ENCODE assay signal across 18 cellular contexts in genomic region chr1:95578462-95578861, GRCh38.
DNase-seq lines count a peak whose midpoint lies in the region; ATAC-seq and TF ChIP-seq lines count a peak whose summit lies in the region.
"Had no signal": no experiment of that assay in that cellular context is flagged by ENCODE, and none has a peak within 500 bp of the region (broad histone marks: within the 10 kb centered on the region; RNA-seq: fewer than 3 reads in every experiment).

No MANE protein-coding gene starts in this region.

- ATAC-seq in SK-N-SH treated with all-trans-retinoic acid at 6 μM for 48 hours (no peak), esophagus mucosa (peak; percentile 83), GM19351 (IDR thresholded peaks at IDR 0.05; ENCODE audit: unreplicated experiment) (no peak), HG03565 (IDR thresholded peaks at IDR 0.05; ENCODE audit: unreplicated experiment) (no peak)
- ATAC-seq: HepG2 had no signal

- DNase-seq in NCI-H2171 treated with DMSO at 0.1 percent for 48 hours (lab: John Stamatoyannopoulos, UW) (peak; percentile 5), NCI-H2171 (lab: John Stamatoyannopoulos, UW) (no peak), NCI-H69 (lab: John Stamatoyannopoulos, UW) (peak; percentile 27), NCI-H748 (lab: John Stamatoyannopoulos, UW; ENCODE audit: unreplicated experiment) (no peak)
- DNase-seq: Calu3; CD8-positive, alpha-beta memory T cell; Karpas-422; NCI-H2029; NCI-H2227 treated with DMSO at 0.1 percent for 48 hours; NCI-H510A treated with DMSO at 0.1 percent for 48 hours; NCI-H774; PC-9; SHP77 had no signal

TF ChIP-seq in SK-N-SH treated with all-trans-retinoic acid at 6 μM for 48 hours, 23 proteins besides CTCF, POLR2A, EP300 and RAD21:
- TF ChIP-seq ZNF565 (CRISPR knock-in tag; conservative IDR thresholded peaks at IDR 0.05; ENCODE audit: low read depth) (no peak), ZC3H10 (CRISPR knock-in tag; IDR thresholded peaks at IDR 0.05) (no peak), TOX (CRISPR knock-in tag; IDR thresholded peaks at IDR 0.05; ENCODE audit: borderline replicate concordance) (no peak), TCF4 (CRISPR knock-in tag; IDR thresholded peaks at IDR 0.05; ENCODE audit: borderline replicate concordance) (peak; percentile 42; the same call in 1 of the 2 replicates), GLIS3 (CRISPR knock-in tag; IDR thresholded peaks at IDR 0.05) (no peak)
TF ChIP-seq in SK-N-SH treated with all-trans-retinoic acid at 6 μM for 48 hours: peak in this region for 1.

Comparison
In these comparisons a context has a peak if more than half of its experiments do, and no peak if none do; other contexts are left out.
1. DNase-seq: peak in NCI-H2171 treated with DMSO at 0.1 percent for 48 hours (single experiment) and NCI-H69 (single experiment); none in NCI-H2171 (single experiment) and NCI-H748 (single experiment).